Comparison of ENCODE assay signal across 17 cellular contexts in the genomic region with DNA sequence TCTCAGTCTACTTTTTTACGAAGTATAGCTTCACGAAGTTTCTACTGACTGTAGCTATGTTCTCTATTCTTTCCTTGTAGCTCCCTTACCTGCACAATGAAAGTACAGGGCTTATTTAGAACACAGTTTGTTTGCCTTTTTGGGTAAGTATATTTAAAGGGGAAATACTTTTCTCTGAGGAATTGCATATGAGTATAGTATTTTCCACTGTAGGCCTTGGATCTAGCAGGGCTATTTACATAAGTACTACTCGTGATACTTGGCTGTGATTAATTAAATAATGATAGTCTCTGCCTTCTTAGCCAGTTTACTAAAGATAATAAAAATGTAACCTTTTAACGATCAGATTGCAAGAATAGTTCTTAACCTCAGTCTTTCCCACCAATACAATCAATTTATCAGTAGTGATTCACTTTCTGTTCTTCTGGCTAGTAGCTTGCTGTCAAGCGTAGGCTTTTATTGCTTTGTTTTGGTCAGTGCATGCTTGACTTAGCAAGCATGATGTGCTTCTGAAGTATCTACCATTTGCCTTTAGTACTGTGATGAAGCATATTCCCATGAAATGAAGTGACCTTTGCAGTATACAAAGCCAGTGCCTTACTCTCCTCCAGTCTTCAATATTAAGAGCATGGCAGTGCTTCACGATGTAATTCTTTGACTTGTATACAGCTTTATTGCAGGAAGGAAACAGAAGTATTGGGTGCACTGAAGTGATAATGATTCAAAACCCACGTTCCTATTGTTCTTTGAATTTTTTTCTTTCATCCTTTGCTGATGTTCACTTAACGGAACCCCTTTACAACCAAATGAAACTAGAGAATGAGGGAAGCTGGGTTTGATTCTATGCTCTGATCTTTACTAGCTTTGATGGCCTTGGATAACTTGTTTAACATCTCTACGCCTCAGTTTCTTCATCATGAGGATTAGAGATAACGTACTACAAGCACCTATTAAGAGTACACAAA.
A peak's percentile ranks its signal among the peaks of the same experiment; 100 is the strongest.
DNase-seq lines count a peak whose midpoint lies in the region; ATAC-seq and TF ChIP-seq lines count a peak whose summit lies in the region.
"Had no signal": no experiment of that assay in that cellular context is flagged by ENCODE, and none has a peak within 500 bp of the region (broad histone marks: within the 10 kb centered on the region; RNA-seq: fewer than 3 reads in every experiment).

No MANE protein-coding gene starts in this region.

- in situ Hi-C loops in SK-MEL-5 (cut with HindIII; ENCODE audit: low pct_unique_long_range_greater_than_20kb, low sequenced_read_pairs) = no loop called here

- H3K9me3 Mint-ChIP-seq in GM23338 = no peaks in the 10 kb centered on the region

- DNase-seq in GM23338 (ENCODE audit: low spot score) (no peak), SK-MEL-5 (ENCODE audit: low read depth, low spot score) (peak; percentile 37), kidney epithelial cell (ENCODE audit: low read depth) (peak; percentile 26), retina (peak; percentile 41), foreskin keratinocyte (no peak), MV-4-11 (lab: John Stamatoyannopoulos, UW) (no peak), NCI-H524 treated with DMSO at 0.1 percent for 48 hours (lab: John Stamatoyannopoulos, UW) (no peak)
- DNase-seq: activated CD4-positive, CD25-positive, alpha-beta regulatory T cell treated with anti-CD3 and anti-CD28 coated beads, Interleukin-2, amount 50 U/mL, for 72 hours; activated gamma-delta T cell treated with Interleukin-2 at 50 U/mL for 16 hours; BE2C; DND-41; mesenchymal stem cell; NCI-H2171 treated with DMSO at 0.1 percent for 48 hours; right lobe of liver; Right ventricle myocardium superior; stimulated activated CD4-positive, alpha-beta T cell treated with anti-CD3 and anti-CD28 coated beads, Interleukin-1b, Interleukin-23, amount 100 ng/mL, for 48 hours had no signal

- H3K9me2 ChIP-seq in GM23338 (ENCODE audit: insufficient read depth) = no peaks in the 10 kb centered on the region

- no peaks in the 10 kb centered on the region for H3K27me3 Mint-ChIP-seq in GM23338 (ENCODE audit: insufficient read depth, low read depth, poor library complexity)

- ATAC-seq in GM23338 (no peak), foreskin keratinocyte (no peak)
- ATAC-seq: gastroesophageal sphincter had no signal

- H3K27me3 ChIP-seq in GM23338 (ENCODE audit: insufficient read depth) = no peaks in the 10 kb centered on the region
- H3K27me3 ChIP-seq in kidney epithelial cell (ENCODE audit: control insufficient read depth, insufficient read depth, low read length) = no peaks in the 10 kb centered on the region
- no peaks in the 10 kb centered on the region for H3K27me3 ChIP-seq in foreskin keratinocyte
- H3K27me3 ChIP-seq: BE2C, gastroesophageal sphincter, right lobe of liver had no signal

- H3F3A ChIP-seq in GM23338 (replicated peaks; ENCODE audit: low read depth) = no peaks in the 10 kb centered on the region

- no peak overlapping the region for H3K4me3 Mint-ChIP-seq in GM23338

- H3K27ac Mint-ChIP-seq in GM23338 = peak overlapping the region; percentile 35; the same call in 1 of the 2 replicates

- H3K4me2 ChIP-seq in GM23338 = 0 out of 2 replicates have a peak overlapping the region, but pooled peaks have one; percentile 14

- no peaks in the 10 kb centered on the region for H3K36me3 ChIP-seq in GM23338 (ENCODE audit: insufficient read depth)
- no peaks in the 10 kb centered on the region for H3K36me3 ChIP-seq in kidney epithelial cell (ENCODE audit: control insufficient read depth, insufficient read depth, low read length)
- H3K36me3 ChIP-seq: BE2C, right lobe of liver had no signal

- no peaks in the 10 kb centered on the region for H3K36me3 Mint-ChIP-seq in GM23338 (ENCODE audit: low read depth)

- H3K4me1 Mint-ChIP-seq in GM23338 = peaks cover 30% of the 10 kb centered on the region

- TF ChIP-seq CTCF in GM23338 (conservative IDR thresholded peaks at IDR 0.05; ENCODE audit: low read depth in 2 of 2) (no peak), kidney epithelial cell (IDR thresholded peaks at IDR 0.05; ENCODE audit: insufficient read depth, low read length, poor library complexity, severe bottlenecking) (no peak), foreskin keratinocyte (conservative IDR thresholded peaks at IDR 0.05) (no peak)

- H3K79me2 ChIP-seq in GM23338 (replicated peaks; ENCODE audit: insufficient read depth) = peaks cover 14% of the 10 kb centered on the region

- peak overlapping the region; percentile 43; the same call in 1 of the 2 replicates for H3K27ac ChIP-seq in GM23338 (ENCODE audit: low read depth)
- no peak overlapping the region for H3K27ac ChIP-seq in foreskin keratinocyte
- H3K27ac ChIP-seq: gastroesophageal sphincter, right lobe of liver had no signal

- no peak overlapping the region for H3K4me3 ChIP-seq in GM23338
- no peak overlapping the region for H3K4me3 ChIP-seq in kidney epithelial cell (ENCODE audit: low read depth, low read length)
- H3K4me3 ChIP-seq: gastroesophageal sphincter, right lobe of liver had no signal

- no peak overlapping the region for H2AFZ ChIP-seq in GM23338

- H4K20me1 ChIP-seq in GM23338 (replicated peaks; ENCODE audit: insufficient read depth) = no peaks in the 10 kb centered on the region

- H3K4me1 ChIP-seq in GM23338 (ENCODE audit: insufficient read depth) (peaks cover 31% of the 10 kb centered on the region), foreskin keratinocyte (peaks cover 3% of the 10 kb centered on the region)
- H3K4me1 ChIP-seq: BE2C had no signal

TF ChIP-seq in GM23338, 12 proteins besides CTCF, POLR2A, EP300 and RAD21:
- TF ChIP-seq EZH2 (IDR thresholded peaks at IDR 0.05; ENCODE audit: low read depth, unreplicated experiment) (no peak), JUNB (IDR thresholded peaks at IDR 0.05; ENCODE audit: unreplicated experiment) (no peak), NANOG (IDR thresholded peaks at IDR 0.05; ENCODE audit: borderline replicate concordance) (no peak), ZNF331 (CRISPR knock-in tag; IDR thresholded peaks at IDR 0.05; ENCODE audit: low read depth) (no peak), CREB1 (CRISPR knock-in tag; IDR thresholded peaks at IDR 0.05; ENCODE audit: low read depth) (no peak)

Comparison
In these comparisons a context has a peak if more than half of its experiments do, and no peak if none do; other contexts are left out.
1. DNase-seq: peak in SK-MEL-5 (single experiment), kidney epithelial cell (single experiment) and retina (single experiment); none in GM23338 (single experiment), foreskin keratinocyte (0 of 2), MV-4-11 (single experiment) and NCI-H524 treated with DMSO at 0.1 percent for 48 hours (single experiment).